Comparison of ENCODE assay signal across 8 cellular contexts in genomic region chr2:216555274-216555673, GRCh38. TPM values are rescaled to one million over a fixed set of nuclear protein-coding genes. Genes with fewer than 3 reads are reported as not detected.
DNase-seq lines count a peak whose midpoint lies in the region; ATAC-seq and TF ChIP-seq lines count a peak whose summit lies in the region.
"Had no signal": no experiment of that assay in that cellular context is flagged by ENCODE, and none has a peak within 500 bp of the region (broad histone marks: within the 10 kb centered on the region; RNA-seq: fewer than 3 reads in every experiment).

No MANE protein-coding gene starts in this region.

- ATAC-seq in left ventricle myocardium superior: peak; percentile 89
- no peak for ATAC-seq in HG03521 (IDR thresholded peaks at IDR 0.05; ENCODE audit: unreplicated experiment)
- no peak for ATAC-seq in stimulated activated naive CD8-positive, alpha-beta T cell treated with anti-CD3 and anti-CD28 coated beads, Interleukin-15, amount 100 ng/mL, for 72 hours

- H3K27ac Mint-ChIP-seq in stimulated activated naive CD8-positive, alpha-beta T cell treated with anti-CD3 and anti-CD28 coated beads, Interleukin-15, amount 100 ng/mL, for 72 hours: peak overlapping the region in 1 of 2 donors; percentile 81
- H3K27ac Mint-ChIP-seq: activated naive CD4-positive, alpha-beta T cell treated with anti-CD3 and anti-CD28 coated beads, Interleukin-2, amount 50 U/mL, for 24 hours had no signal

- no peak overlapping the region for H3K4me3 ChIP-seq in Jurkat, Clone E6-1 (ENCODE audit: low read length)
- H3K4me3 ChIP-seq in thyroid gland (replicated peaks in 1 of 3): no peak overlapping the region
- H3K4me3 ChIP-seq in WERI-Rb-1 (ENCODE audit: low read depth, low read length): no peak overlapping the region

- peaks cover 4% of the 10 kb centered on the region for H3K27me3 Mint-ChIP-seq in stimulated activated naive CD8-positive, alpha-beta T cell treated with anti-CD3 and anti-CD28 coated beads, Interleukin-15, amount 100 ng/mL, for 72 hours

- peaks cover 14% of the 10 kb centered on the region for H3K4me1 Mint-ChIP-seq in stimulated activated naive CD8-positive, alpha-beta T cell treated with anti-CD3 and anti-CD28 coated beads, Interleukin-15, amount 100 ng/mL, for 72 hours
- H3K4me1 Mint-ChIP-seq: activated naive CD4-positive, alpha-beta T cell treated with anti-CD3 and anti-CD28 coated beads, Interleukin-2, amount 50 U/mL, for 24 hours had no signal

- H3K27ac ChIP-seq in VCaP (peak overlapping the region; percentile 93), thyroid gland (peak overlapping the region; percentile 74 to 88 (median 78)), WERI-Rb-1 (no peak overlapping the region)

- no peaks in the 10 kb centered on the region for H3K27me3 ChIP-seq in thyroid gland
- no peaks in the 10 kb centered on the region for H3K27me3 ChIP-seq in WERI-Rb-1 (ENCODE audit: insufficient read depth, low read depth, severe bottlenecking)

- TF ChIP-seq CTCF in VCaP (conservative IDR thresholded peaks at IDR 0.05) (no peak), thyroid gland (IDR thresholded peaks at IDR 0.05) (peak in 1 of 6 experiments; percentile 15), WERI-Rb-1 (IDR thresholded peaks at IDR 0.05; ENCODE audit: low read depth, low read length) (no peak)

- no peak overlapping the region for H3K4me3 Mint-ChIP-seq in stimulated activated naive CD8-positive, alpha-beta T cell treated with anti-CD3 and anti-CD28 coated beads, Interleukin-15, amount 100 ng/mL, for 72 hours
- H3K4me3 Mint-ChIP-seq: activated naive CD4-positive, alpha-beta T cell treated with anti-CD3 and anti-CD28 coated beads, Interleukin-2, amount 50 U/mL, for 24 hours had no signal

- DNase-seq in Jurkat, Clone E6-1 (ENCODE audit: low read depth, low spot score): peak; percentile 18
- DNase-seq in left ventricle myocardium superior: peak; percentile 84
- DNase-seq in thyroid gland: peak; percentile 96
- DNase-seq in stimulated activated naive CD8-positive, alpha-beta T cell treated with anti-CD3 and anti-CD28 coated beads, Interleukin-15, amount 100 ng/mL, for 72 hours: no peak
- DNase-seq in WERI-Rb-1: no peak

- H3K36me3 ChIP-seq in thyroid gland (no peaks in the 10 kb centered on the region), WERI-Rb-1 (no peaks in the 10 kb centered on the region)

- H3K9me3 ChIP-seq in thyroid gland: no peaks in the 10 kb centered on the region
- H3K9me3 ChIP-seq in WERI-Rb-1 (ENCODE audit: severe bottlenecking): no peaks in the 10 kb centered on the region

- 16 to 23% methylated on average over 6 of the region's 6 CpGs for WGBS in thyroid gland, 2 donors

- H3K9me3 Mint-ChIP-seq in stimulated activated naive CD8-positive, alpha-beta T cell treated with anti-CD3 and anti-CD28 coated beads, Interleukin-15, amount 100 ng/mL, for 72 hours: no peaks in the 10 kb centered on the region
- H3K9me3 Mint-ChIP-seq: activated naive CD4-positive, alpha-beta T cell treated with anti-CD3 and anti-CD28 coated beads, Interleukin-2, amount 50 U/mL, for 24 hours had no signal

- peaks cover 21 to 25% of the 10 kb centered on the region in 2 donors for H3K4me1 ChIP-seq in thyroid gland

- intact Hi-C loops in left ventricle myocardium superior (cut with micrococcal nuclease) (no loop called here), thyroid gland (cut with DNase I) (no loop called here)

- TF ChIP-seq POLR2A in thyroid gland (IDR thresholded peaks at IDR 0.05): no peak

RNA-seq across cellular contexts. Expression of gene RPL37A, which starts 56.6 kb away (rescaled TPM):
- polyA plus RNA-seq in Jurkat, Clone E6-1 (2012; ENCODE audit: insufficient read depth, insufficient read length): 5,225 TPM
- total RNA-seq in left ventricle myocardium superior (1,901 TPM), thyroid gland (1,000 to 10,000 TPM in 1 of 4 donors, 100 to 1,000 TPM in 3; 393 to 1,147 (median 736) TPM)

Comparison
In these comparisons a context has a peak if more than half of its experiments do, and no peak if none do; other contexts are left out.
1. DNase-seq: peak in Jurkat, Clone E6-1 (single experiment), left ventricle myocardium superior (single experiment) and thyroid gland (2 of 2); none in stimulated activated naive CD8-positive, alpha-beta T cell treated with anti-CD3 and anti-CD28 coated beads, Interleukin-15, amount 100 ng/mL, for 72 hours (0 of 2) and WERI-Rb-1 (single experiment).